In the genomic region with DNA sequence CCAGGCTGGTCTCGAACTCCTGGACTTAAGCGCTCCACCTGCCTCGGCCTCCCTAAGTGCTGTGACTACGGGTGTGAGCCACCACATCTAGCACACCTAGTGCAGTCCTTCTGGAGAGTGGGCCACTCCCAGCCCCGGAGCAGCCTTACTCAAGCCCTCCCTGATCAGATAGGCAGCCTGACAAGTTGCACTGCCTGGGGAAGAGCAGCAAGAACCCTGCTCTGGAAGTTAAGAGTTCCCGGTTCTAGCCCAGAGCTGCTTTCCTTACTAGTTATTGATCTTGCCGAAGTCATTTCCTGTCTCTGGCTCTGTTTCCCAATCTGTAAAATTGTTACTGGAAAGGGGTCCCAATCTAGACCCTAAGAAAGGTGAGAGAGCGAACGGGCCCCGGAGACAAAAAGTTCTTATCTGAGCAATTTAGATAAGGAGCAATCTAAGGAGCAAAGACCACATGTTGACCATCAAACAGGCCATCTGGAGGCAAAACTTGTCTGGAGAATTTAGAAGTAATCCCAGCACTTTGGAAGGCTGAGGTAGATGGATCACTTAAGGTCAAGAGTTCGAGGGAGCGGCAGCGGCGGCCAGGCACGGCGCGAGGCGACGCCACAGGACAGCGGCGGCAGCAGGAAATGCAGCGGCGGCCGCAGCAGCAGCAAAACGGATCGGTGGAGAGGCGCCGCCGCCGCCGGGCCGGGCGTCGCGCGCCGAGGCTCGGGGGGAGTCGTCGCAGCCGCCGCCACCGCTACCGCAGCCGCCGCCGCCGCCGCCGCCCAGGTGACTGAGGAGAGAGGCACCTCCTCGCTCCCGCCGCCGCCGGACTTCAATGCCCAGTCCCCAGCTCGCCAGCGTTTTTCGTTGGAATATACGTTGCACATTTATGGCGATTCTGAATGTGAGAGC, we compare ENCODE assay signal across 1 cellular context.
TF ChIP-seq lines count a peak whose summit lies in the region.

No MANE protein-coding gene starts in this region.

TF ChIP-seq in K562, 482 proteins besides CTCF, POLR2A, EP300 and RAD21 (continues in another document):
- TF ChIP-seq MTA3 (IDR thresholded peaks at IDR 0.05; ENCODE audit: borderline replicate concordance) = peak; percentile 51; the same call in 1 of the 2 replicates
- TF ChIP-seq, protein P1, sequence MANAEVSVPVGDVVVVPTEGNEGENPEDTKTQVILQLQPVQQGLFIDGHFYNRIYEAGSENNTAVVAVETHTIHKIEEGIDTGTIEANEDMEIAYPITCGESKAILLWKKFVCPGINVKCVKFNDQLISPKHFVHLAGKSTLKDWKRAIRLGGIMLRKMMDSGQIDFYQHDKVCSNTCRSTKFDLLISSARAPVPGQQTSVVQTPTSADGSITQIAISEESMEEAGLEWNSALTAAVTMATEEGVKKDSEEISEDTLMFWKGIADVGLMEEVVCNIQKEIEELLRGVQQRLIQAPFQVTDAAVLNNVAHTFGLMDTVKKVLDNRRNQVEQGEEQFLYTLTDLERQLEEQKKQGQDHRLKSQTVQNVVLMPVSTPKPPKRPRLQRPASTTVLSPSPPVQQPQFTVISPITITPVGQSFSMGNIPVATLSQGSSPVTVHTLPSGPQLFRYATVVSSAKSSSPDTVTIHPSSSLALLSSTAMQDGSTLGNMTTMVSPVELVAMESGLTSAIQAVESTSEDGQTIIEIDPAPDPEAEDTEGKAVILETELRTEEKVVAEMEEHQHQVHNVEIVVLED (CRISPR knock-in tag; IDR thresholded peaks at IDR 0.05) = 0 out of 2 replicates have a peak, but pooled peaks have one; percentile 8
- peak; percentile 67 for TF ChIP-seq CBFA2T2 (conservative IDR thresholded peaks at IDR 0.05)
- TF ChIP-seq, protein P2, sequence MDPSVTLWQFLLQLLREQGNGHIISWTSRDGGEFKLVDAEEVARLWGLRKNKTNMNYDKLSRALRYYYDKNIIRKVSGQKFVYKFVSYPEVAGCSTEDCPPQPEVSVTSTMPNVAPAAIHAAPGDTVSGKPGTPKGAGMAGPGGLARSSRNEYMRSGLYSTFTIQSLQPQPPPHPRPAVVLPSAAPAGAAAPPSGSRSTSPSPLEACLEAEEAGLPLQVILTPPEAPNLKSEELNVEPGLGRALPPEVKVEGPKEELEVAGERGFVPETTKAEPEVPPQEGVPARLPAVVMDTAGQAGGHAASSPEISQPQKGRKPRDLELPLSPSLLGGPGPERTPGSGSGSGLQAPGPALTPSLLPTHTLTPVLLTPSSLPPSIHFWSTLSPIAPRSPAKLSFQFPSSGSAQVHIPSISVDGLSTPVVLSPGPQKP (CRISPR knock-in tag; IDR thresholded peaks at IDR 0.05) = no peak
- TF ChIP-seq CHD4 (IDR thresholded peaks at IDR 0.05; ENCODE audit: insufficient read depth, insufficient replicate concordance, low read depth, low read length, poor library complexity, severe bottlenecking) = peak; percentile 41
- TF ChIP-seq NRF1 (conservative IDR thresholded peaks at IDR 0.05 in 1 of 2, IDR thresholded peaks at IDR 0.05 in 1 of 2) = peak in 1 of 2 experiments; percentile 23; a peak in 2 of 4 replicates
- peak; percentile 52 for TF ChIP-seq TCF3 (CRISPR knock-in tag; IDR thresholded peaks at IDR 0.05)
- TF ChIP-seq, protein P3, sequence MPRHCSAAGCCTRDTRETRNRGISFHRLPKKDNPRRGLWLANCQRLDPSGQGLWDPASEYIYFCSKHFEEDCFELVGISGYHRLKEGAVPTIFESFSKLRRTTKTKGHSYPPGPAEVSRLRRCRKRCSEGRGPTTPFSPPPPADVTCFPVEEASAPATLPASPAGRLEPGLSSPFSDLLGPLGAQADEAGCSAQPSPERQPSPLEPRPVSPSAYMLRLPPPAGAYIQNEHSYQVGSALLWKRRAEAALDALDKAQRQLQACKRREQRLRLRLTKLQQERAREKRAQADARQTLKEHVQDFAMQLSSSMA (CRISPR knock-in tag; IDR thresholded peaks at IDR 0.05) = no peak
- TF ChIP-seq, protein P4, sequence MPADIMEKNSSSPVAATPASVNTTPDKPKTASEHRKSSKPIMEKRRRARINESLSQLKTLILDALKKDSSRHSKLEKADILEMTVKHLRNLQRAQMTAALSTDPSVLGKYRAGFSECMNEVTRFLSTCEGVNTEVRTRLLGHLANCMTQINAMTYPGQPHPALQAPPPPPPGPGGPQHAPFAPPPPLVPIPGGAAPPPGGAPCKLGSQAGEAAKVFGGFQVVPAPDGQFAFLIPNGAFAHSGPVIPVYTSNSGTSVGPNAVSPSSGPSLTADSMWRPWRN (IDR thresholded peaks at IDR 0.05; ENCODE audit: low read depth) = peak; percentile 87
- TF ChIP-seq ETV1 (tag; conservative IDR thresholded peaks at IDR 0.05; ENCODE audit: low read depth) = peak; percentile 36; the same call in 1 of the 2 replicates
- peak in 1 of 2 experiments; percentile 70; a peak in 1 of 4 replicates for TF ChIP-seq ARNT (IDR thresholded peaks at IDR 0.05)
- no peak for TF ChIP-seq HCFC1 (IDR thresholded peaks at IDR 0.05; ENCODE audit: low read depth, low read length)
- no peak for TF ChIP-seq RBM17 (IDR thresholded peaks at IDR 0.05; ENCODE audit: borderline replicate concordance, low read depth, low read length)
- no peak for TF ChIP-seq U2AF1 (optimal IDR thresholded peaks at IDR 0.05; ENCODE audit: low read depth, low read length)
- peak; percentile 72 for TF ChIP-seq SOX6 (IDR thresholded peaks at IDR 0.05)
- TF ChIP-seq TCF7 (IDR thresholded peaks at IDR 0.05; ENCODE audit: borderline replicate concordance) = peak; percentile 42; the same call in 1 of the 2 replicates
- 0 out of 4 replicates have a peak, but pooled peaks of 1 of the 2 experiments have one; percentile 43 for TF ChIP-seq TEAD1 (CRISPR knock-in tag; IDR thresholded peaks at IDR 0.05)
- no peak for TF ChIP-seq TAF9B (IDR thresholded peaks at IDR 0.05; ENCODE audit: partially characterized antibody)
- TF ChIP-seq, protein P5, sequence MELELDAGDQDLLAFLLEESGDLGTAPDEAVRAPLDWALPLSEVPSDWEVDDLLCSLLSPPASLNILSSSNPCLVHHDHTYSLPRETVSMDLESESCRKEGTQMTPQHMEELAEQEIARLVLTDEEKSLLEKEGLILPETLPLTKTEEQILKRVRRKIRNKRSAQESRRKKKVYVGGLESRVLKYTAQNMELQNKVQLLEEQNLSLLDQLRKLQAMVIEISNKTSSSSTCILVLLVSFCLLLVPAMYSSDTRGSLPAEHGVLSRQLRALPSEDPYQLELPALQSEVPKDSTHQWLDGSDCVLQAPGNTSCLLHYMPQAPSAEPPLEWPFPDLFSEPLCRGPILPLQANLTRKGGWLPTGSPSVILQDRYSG (tag; conservative IDR thresholded peaks at IDR 0.05; ENCODE audit: low read depth) = no peak
- TF ChIP-seq YY1 (IDR thresholded peaks at IDR 0.05; ENCODE audit: borderline replicate concordance in 1 of 3, control insufficient read depth in 1 of 3, extremely low read depth in 1 of 3, insufficient read depth in 3 of 3, insufficient read length in 1 of 3, insufficient replicate concordance in 2 of 3, low read depth in 1 of 3, low read length in 2 of 3) = peak in 2 of 3 experiments; percentile 59 to 62
- TF ChIP-seq HDAC3 (IDR thresholded peaks at IDR 0.05; ENCODE audit: borderline replicate concordance, partially characterized antibody) = peak; percentile 43
- TF ChIP-seq ZNF282 (CRISPR knock-in tag; IDR thresholded peaks at IDR 0.05) = no peak
- peak; percentile 74 for TF ChIP-seq RBFOX2 (IDR thresholded peaks at IDR 0.05; ENCODE audit: low read depth, low read length)
- 0 out of 2 replicates have a peak, but pooled peaks have one; percentile 52 for TF ChIP-seq ZNF175 (CRISPR knock-in tag; IDR thresholded peaks at IDR 0.05; ENCODE audit: low read depth)
- TF ChIP-seq, protein P6, sequence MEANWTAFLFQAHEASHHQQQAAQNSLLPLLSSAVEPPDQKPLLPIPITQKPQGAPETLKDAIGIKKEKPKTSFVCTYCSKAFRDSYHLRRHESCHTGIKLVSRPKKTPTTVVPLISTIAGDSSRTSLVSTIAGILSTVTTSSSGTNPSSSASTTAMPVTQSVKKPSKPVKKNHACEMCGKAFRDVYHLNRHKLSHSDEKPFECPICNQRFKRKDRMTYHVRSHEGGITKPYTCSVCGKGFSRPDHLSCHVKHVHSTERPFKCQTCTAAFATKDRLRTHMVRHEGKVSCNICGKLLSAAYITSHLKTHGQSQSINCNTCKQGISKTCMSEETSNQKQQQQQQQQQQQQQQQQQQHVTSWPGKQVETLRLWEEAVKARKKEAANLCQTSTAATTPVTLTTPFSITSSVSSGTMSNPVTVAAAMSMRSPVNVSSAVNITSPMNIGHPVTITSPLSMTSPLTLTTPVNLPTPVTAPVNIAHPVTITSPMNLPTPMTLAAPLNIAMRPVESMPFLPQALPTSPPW (CRISPR knock-in tag; IDR thresholded peaks at IDR 0.05) = peak; percentile 62
- 0 out of 2 replicates have a peak, but pooled peaks have one; percentile 23 for TF ChIP-seq POLR2AphosphoS5 (IDR thresholded peaks at IDR 0.05; ENCODE audit: control insufficient read depth, insufficient read depth, low read depth, low read length)
- no peak for TF ChIP-seq ILK (tag; IDR thresholded peaks at IDR 0.05; ENCODE audit: borderline replicate concordance, low read depth)
- TF ChIP-seq RAD51 (IDR thresholded peaks at IDR 0.05; ENCODE audit: borderline replicate concordance, low read depth) = no peak
- TF ChIP-seq, protein P7, sequence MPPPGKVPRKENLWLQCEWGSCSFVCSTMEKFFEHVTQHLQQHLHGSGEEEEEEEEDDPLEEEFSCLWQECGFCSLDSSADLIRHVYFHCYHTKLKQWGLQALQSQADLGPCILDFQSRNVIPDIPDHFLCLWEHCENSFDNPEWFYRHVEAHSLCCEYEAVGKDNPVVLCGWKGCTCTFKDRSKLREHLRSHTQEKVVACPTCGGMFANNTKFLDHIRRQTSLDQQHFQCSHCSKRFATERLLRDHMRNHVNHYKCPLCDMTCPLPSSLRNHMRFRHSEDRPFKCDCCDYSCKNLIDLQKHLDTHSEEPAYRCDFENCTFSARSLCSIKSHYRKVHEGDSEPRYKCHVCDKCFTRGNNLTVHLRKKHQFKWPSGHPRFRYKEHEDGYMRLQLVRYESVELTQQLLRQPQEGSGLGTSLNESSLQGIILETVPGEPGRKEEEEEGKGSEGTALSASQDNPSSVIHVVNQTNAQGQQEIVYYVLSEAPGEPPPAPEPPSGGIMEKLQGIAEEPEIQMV (tag; conservative IDR thresholded peaks at IDR 0.05; ENCODE audit: low read depth) = no peak
- peak; percentile 10; the same call in 1 of the 2 replicates for TF ChIP-seq SMARCA5 (IDR thresholded peaks at IDR 0.05)
- peak; percentile 80 for TF ChIP-seq TEAD4 (IDR thresholded peaks at IDR 0.05; ENCODE audit: low read length)
- no peak for TF ChIP-seq TEAD4 (CRISPR knock-in tag; IDR thresholded peaks at IDR 0.05; ENCODE audit: borderline replicate concordance)
- no peak for TF ChIP-seq ZNF184 (CRISPR knock-in tag; IDR thresholded peaks at IDR 0.05)
- TF ChIP-seq JUNB (CRISPR knock-in tag; conservative IDR thresholded peaks at IDR 0.05) = no peak
- TF ChIP-seq NONO (IDR thresholded peaks at IDR 0.05; ENCODE audit: low read depth in 2 of 2, low read length in 1 of 2) = 0 out of 4 replicates have a peak, but pooled peaks of 1 of the 2 experiments have one; percentile 11
- TF ChIP-seq, protein P8, sequence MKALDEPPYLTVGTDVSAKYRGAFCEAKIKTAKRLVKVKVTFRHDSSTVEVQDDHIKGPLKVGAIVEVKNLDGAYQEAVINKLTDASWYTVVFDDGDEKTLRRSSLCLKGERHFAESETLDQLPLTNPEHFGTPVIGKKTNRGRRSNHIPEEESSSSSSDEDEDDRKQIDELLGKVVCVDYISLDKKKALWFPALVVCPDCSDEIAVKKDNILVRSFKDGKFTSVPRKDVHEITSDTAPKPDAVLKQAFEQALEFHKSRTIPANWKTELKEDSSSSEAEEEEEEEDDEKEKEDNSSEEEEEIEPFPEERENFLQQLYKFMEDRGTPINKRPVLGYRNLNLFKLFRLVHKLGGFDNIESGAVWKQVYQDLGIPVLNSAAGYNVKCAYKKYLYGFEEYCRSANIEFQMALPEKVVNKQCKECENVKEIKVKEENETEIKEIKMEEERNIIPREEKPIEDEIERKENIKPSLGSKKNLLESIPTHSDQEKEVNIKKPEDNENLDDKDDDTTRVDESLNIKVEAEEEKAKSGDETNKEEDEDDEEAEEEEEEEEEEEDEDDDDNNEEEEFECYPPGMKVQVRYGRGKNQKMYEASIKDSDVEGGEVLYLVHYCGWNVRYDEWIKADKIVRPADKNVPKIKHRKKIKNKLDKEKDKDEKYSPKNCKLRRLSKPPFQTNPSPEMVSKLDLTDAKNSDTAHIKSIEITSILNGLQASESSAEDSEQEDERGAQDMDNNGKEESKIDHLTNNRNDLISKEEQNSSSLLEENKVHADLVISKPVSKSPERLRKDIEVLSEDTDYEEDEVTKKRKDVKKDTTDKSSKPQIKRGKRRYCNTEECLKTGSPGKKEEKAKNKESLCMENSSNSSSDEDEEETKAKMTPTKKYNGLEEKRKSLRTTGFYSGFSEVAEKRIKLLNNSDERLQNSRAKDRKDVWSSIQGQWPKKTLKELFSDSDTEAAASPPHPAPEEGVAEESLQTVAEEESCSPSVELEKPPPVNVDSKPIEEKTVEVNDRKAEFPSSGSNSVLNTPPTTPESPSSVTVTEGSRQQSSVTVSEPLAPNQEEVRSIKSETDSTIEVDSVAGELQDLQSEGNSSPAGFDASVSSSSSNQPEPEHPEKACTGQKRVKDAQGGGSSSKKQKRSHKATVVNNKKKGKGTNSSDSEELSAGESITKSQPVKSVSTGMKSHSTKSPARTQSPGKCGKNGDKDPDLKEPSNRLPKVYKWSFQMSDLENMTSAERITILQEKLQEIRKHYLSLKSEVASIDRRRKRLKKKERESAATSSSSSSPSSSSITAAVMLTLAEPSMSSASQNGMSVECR (CRISPR knock-in tag; IDR thresholded peaks at IDR 0.05) = 0 out of 2 replicates have a peak, but pooled peaks have one; percentile 48
- TF ChIP-seq, protein P9, sequence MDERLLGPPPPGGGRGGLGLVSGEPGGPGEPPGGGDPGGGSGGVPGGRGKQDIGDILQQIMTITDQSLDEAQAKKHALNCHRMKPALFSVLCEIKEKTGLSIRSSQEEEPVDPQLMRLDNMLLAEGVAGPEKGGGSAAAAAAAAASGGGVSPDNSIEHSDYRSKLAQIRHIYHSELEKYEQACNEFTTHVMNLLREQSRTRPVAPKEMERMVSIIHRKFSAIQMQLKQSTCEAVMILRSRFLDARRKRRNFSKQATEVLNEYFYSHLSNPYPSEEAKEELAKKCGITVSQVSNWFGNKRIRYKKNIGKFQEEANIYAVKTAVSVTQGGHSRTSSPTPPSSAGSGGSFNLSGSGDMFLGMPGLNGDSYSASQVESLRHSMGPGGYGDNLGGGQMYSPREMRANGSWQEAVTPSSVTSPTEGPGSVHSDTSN (CRISPR knock-in tag; IDR thresholded peaks at IDR 0.05; ENCODE audit: low read depth) = no peak
- TF ChIP-seq, protein P9 (tag; conservative IDR thresholded peaks at IDR 0.05; ENCODE audit: low read depth) = peak; percentile 74
- TF ChIP-seq CREM (IDR thresholded peaks at IDR 0.05; ENCODE audit: low read depth) = peak; percentile 77
- no peak for TF ChIP-seq ZNF436 (CRISPR knock-in tag; IDR thresholded peaks at IDR 0.05)
- no peak for TF ChIP-seq MEF2A (IDR thresholded peaks at IDR 0.05; ENCODE audit: control insufficient read depth, low read depth, low read length)
